ENCODE assay signal across 8 cellular contexts in the genomic region with DNA sequence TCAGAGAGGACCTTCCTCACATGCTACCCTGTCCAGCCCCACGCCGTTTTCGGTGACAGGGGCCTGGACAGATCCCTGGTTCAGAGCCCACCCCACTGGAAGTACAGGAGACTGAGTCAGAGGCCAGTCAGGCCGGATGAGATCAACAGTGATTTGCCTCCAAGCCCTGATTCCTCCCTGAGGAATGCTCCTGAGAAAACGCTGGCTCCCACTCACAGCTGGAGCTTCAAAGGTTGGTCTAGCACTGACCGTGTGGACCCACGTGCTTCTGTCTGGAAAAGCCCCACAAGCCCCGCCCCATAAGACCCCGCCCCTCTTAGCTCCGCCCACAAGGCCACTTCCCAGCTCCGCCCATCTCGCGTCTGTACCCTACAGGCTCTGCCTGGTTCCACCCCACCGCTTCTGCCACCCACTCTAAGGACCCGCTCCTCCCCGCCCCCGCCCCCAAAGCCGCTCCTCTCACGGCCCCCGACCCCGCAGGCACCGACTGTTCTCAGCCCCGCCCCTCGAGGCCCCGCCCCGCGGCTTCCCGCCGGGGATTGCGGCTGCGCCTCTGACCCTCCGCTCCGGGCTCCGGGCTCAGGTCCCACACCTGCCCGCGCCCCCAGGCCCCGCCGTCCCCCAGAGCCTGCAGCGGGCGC.
DNase-seq lines count a peak whose midpoint lies in the region; ATAC-seq and FAIRE-seq lines count a peak whose summit lies in the region.

No MANE protein-coding gene starts in this region.

- peak overlapping the region in 2 of 11 experiments; percentile 35 to 50; a peak in 2 of 22 replicates for H3K9ac ChIP-seq in BLaER1 treated with 17β-estradiol and CSF1 and Interleukin-3, amounts not matched to agents 10 nM and 100 nM

- no peaks in the 10 kb centered on the region for H3K36me3 ChIP-seq in BLaER1 treated with 17β-estradiol and CSF1 and Interleukin-3, amounts not matched to agents 10 nM and 100 nM
- H3K36me3 ChIP-seq in small intestine (ENCODE audit: control insufficient read depth in 2 of 2, insufficient read depth in 2 of 2, low read length in 2 of 2): no peaks in the 10 kb centered on the region

- H3K36me3 Mint-ChIP-seq in activated naive CD4-positive, alpha-beta T cell treated with anti-CD3 and anti-CD28 coated beads, Interleukin-2, amount 50 U/mL, for 72 hours: no peaks in the 10 kb centered on the region
- H3K36me3 Mint-ChIP-seq in memory B cell: no peaks in the 10 kb centered on the region

- no peak overlapping the region for H3K27ac ChIP-seq in BLaER1 treated with 17β-estradiol and CSF1 and Interleukin-3, amounts not matched to agents 10 nM and 100 nM
- no peak overlapping the region for H3K27ac ChIP-seq in small intestine (ENCODE audit: low read depth in 1 of 2, low read length in 1 of 2)

- peaks cover 29 to 45% (median 38%) of the 10 kb centered on the region in 11 experiments for H3K27me3 ChIP-seq in BLaER1 treated with 17β-estradiol and CSF1 and Interleukin-3, amounts not matched to agents 10 nM and 100 nM
- H3K27me3 ChIP-seq in small intestine (ENCODE audit: control insufficient read depth in 2 of 2, insufficient read depth in 2 of 2, low read length in 2 of 2): peaks cover 0 to 19% of the 10 kb centered on the region in 2 donors

- peaks cover 0 to 3% of the 10 kb centered on the region in 2 donors for H3K9me3 Mint-ChIP-seq in activated naive CD4-positive, alpha-beta T cell treated with anti-CD3 and anti-CD28 coated beads, Interleukin-2, amount 50 U/mL, for 72 hours
- peaks cover 2% of the 10 kb centered on the region for H3K9me3 Mint-ChIP-seq in memory B cell

- H3K4me3 Mint-ChIP-seq in memory B cell: peak overlapping the region; percentile 11

- peak; percentile 26 to 67 for ATAC-seq in activated naive CD4-positive, alpha-beta T cell treated with anti-CD3 and anti-CD28 coated beads, Interleukin-2, amount 50 U/mL, for 72 hours
- ATAC-seq in memory B cell (ENCODE audit: low read depth) (peak; percentile 17), HG02870 (IDR thresholded peaks at IDR 0.05; ENCODE audit: unreplicated experiment) (no peak), HG03342 (IDR thresholded peaks at IDR 0.05; ENCODE audit: unreplicated experiment) (no peak)

- H3K9me3 ChIP-seq in BLaER1 treated with 17β-estradiol and CSF1 and Interleukin-3, amounts not matched to agents 10 nM and 100 nM (replicated peaks in 1 of 11): peaks cover 7 to 21% (median 12%) of the 10 kb centered on the region in 11 experiments
- no peaks in the 10 kb centered on the region for H3K9me3 ChIP-seq in small intestine (ENCODE audit: control insufficient read depth, low read depth)

- DNase-seq in HTR-8/SVneo (ENCODE audit: insufficient read length, low spot score) (peak; percentile 75), memory B cell (ENCODE audit: low spot score in 2 of 2) (no peak), SIG-M5 treated with dmso at 0.1 percent for 504 hours (lab: John Stamatoyannopoulos, UW; ENCODE audit: unreplicated experiment) (no peak), small intestine (no peak)
- DNase-seq in activated naive CD4-positive, alpha-beta T cell treated with anti-CD3 and anti-CD28 coated beads, Interleukin-2, amount 50 U/mL, for 72 hours (ENCODE audit: low spot score in 2 of 2): no peak

- peaks cover 0 to 39% (median 8%) of the 10 kb centered on the region in 11 experiments; a peak in 12 of 22 replicates for H4K20me1 ChIP-seq in BLaER1 treated with 17β-estradiol and CSF1 and Interleukin-3, amounts not matched to agents 10 nM and 100 nM

- no peaks in the 10 kb centered on the region for H3K4me1 Mint-ChIP-seq in memory B cell

- no peak overlapping the region for H3K27ac Mint-ChIP-seq in activated naive CD4-positive, alpha-beta T cell treated with anti-CD3 and anti-CD28 coated beads, Interleukin-2, amount 50 U/mL, for 72 hours
- H3K27ac Mint-ChIP-seq in memory B cell: no peak overlapping the region

- peaks cover 12% of the 10 kb centered on the region for H3K27me3 Mint-ChIP-seq in memory B cell

- FAIRE-seq in HTR-8/SVneo (lab: Jason Lieb, UNC): peak; percentile 69
- no peak for FAIRE-seq in small intestine (lab: Jason Lieb, UNC)

- peaks cover 0 to 41% (median 20%) of the 10 kb centered on the region in 10 experiments; a peak in 16 of 20 replicates for H3K4me1 ChIP-seq in BLaER1 treated with 17β-estradiol and CSF1 and Interleukin-3, amounts not matched to agents 10 nM and 100 nM
- no peaks in the 10 kb centered on the region for H3K4me1 ChIP-seq in small intestine (ENCODE audit: control insufficient read depth in 2 of 2, insufficient read depth in 1 of 2, low read depth in 1 of 2, low read length in 1 of 2)

- H3K4me2 ChIP-seq in BLaER1 treated with 17β-estradiol and CSF1 and Interleukin-3, amounts not matched to agents 10 nM and 100 nM: peak overlapping the region; percentile 56 to 95 (median 83)

- H3K4me3 ChIP-seq in BLaER1 treated with 17β-estradiol and CSF1 and Interleukin-3, amounts not matched to agents 10 nM and 100 nM: peak overlapping the region; percentile 38 to 67 (median 54)
- no peak overlapping the region for H3K4me3 ChIP-seq in small intestine (ENCODE audit: low read depth in 1 of 2, low read length in 2 of 2)

- WGBS in small intestine, 3 donors: 13 to 27% (median 21%) methylated on average over 23 to 40 of the region's 40 CpGs

Comparison
In these comparisons a context has a peak if more than half of its experiments do, and no peak if none do; other contexts are left out.
1. H3K4me3 ChIP-seq: peak in BLaER1 treated with 17β-estradiol and CSF1 and Interleukin-3, amounts not matched to agents 10 nM and 100 nM (10 of 10); none in small intestine (0 of 2).
2. ATAC-seq: peak in activated naive CD4-positive, alpha-beta T cell treated with anti-CD3 and anti-CD28 coated beads, Interleukin-2, amount 50 U/mL, for 72 hours (2 of 2) and memory B cell (single experiment); none in HG02870 (single experiment) and HG03342 (single experiment).